In the genomic region with DNA sequence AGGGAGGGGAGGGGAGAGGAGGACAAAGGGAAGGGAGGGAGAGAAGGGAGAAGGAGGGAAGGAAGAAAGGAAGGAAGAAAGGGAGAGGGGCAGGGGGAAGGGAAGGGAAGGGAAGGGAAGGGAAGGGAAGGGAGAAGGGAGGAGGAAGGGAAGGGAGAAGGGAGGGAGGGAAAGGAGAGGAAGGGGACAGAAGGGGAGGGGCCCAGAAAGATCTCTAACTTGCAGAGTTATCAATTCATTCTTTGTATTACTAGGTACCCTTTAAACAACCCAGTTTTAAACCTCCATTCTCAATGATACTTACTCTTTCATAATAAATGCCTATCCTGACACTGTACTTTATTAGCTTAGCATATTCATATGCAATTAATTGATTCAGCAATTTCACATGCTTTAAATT, we compare ENCODE assay signal across 26 cellular contexts.
"Had no signal": no experiment of that assay in that cellular context is flagged by ENCODE, and none has a peak within 500 bp of the region (broad histone marks: within the 10 kb centered on the region; RNA-seq: fewer than 3 reads in every experiment).

No MANE protein-coding gene starts in this region.

- DNase-seq: activated CD4-positive, alpha-beta T cell treated with anti-CD3 and anti-CD28 coated beads for 36 hours; activated CD4-positive, CD25-positive, alpha-beta regulatory T cell; activated CD8-positive, alpha-beta memory T cell treated with anti-CD3 and anti-CD28 coated beads, Interleukin-2, amount 10 ng/mL, durations not matched to agents 7 days and 5 days; activated CD8-positive, alpha-beta T cell treated with anti-CD3 and anti-CD28 coated beads, Interleukin-2, amount 10 ng/mL, durations not matched to agents 7 days and 5 days; activated effector memory CD4-positive, alpha-beta T cell treated with anti-CD3 and anti-CD28 coated beads, Interleukin-2, amount 50 U/mL, for 16 hours; activated naive CD4-positive, alpha-beta T cell treated with anti-CD3 and anti-CD28 coated beads for 36 hours; amniotic stem cell; central memory CD4-positive, alpha-beta T cell; effector memory CD4-positive, alpha-beta T cell; erythroblast; gastrocnemius medialis; glutamatergic neuron; left lung; nephron progenitor cell; ovary; stimulated activated naive CD4-positive, alpha-beta T cell; T-helper 2 cell; trophoblast cell had no signal

- H3K4me3 ChIP-seq: gastrocnemius medialis, left lung, lung, ovary, skin epidermis, thoracic aorta had no signal

- FAIRE-seq: colon, islet of Langerhans, urothelium cell line had no signal

- H3K4me1 Mint-ChIP-seq: nephron progenitor cell had no signal

- H3K27ac Mint-ChIP-seq: activated CD4-positive, alpha-beta T cell treated with anti-CD3 and anti-CD28 coated beads for 36 hours; activated CD8-positive, alpha-beta memory T cell treated with anti-CD3 and anti-CD28 coated beads, Interleukin-2, amount 10 ng/mL, durations not matched to agents 7 days and 5 days; activated CD8-positive, alpha-beta T cell treated with anti-CD3 and anti-CD28 coated beads, Interleukin-2, amount 10 ng/mL, durations not matched to agents 7 days and 5 days; activated naive CD4-positive, alpha-beta T cell treated with anti-CD3 and anti-CD28 coated beads for 36 hours; nephron progenitor cell had no signal

- ATAC-seq: activated CD4-positive, alpha-beta T cell treated with anti-CD3 and anti-CD28 coated beads for 36 hours; activated CD8-positive, alpha-beta memory T cell treated with anti-CD3 and anti-CD28 coated beads, Interleukin-2, amount 10 ng/mL, durations not matched to agents 7 days and 5 days; activated CD8-positive, alpha-beta T cell treated with anti-CD3 and anti-CD28 coated beads, Interleukin-2, amount 10 ng/mL, durations not matched to agents 7 days and 5 days; gastrocnemius medialis; left lung; sciatic nerve had no signal

- H3K27ac ChIP-seq: gastrocnemius medialis, left lung, ovary, thoracic aorta had no signal

- H3K4me3 Mint-ChIP-seq: activated CD4-positive, alpha-beta T cell treated with anti-CD3 and anti-CD28 coated beads for 36 hours; activated CD8-positive, alpha-beta memory T cell treated with anti-CD3 and anti-CD28 coated beads, Interleukin-2, amount 10 ng/mL, durations not matched to agents 7 days and 5 days; activated CD8-positive, alpha-beta T cell treated with anti-CD3 and anti-CD28 coated beads, Interleukin-2, amount 10 ng/mL, durations not matched to agents 7 days and 5 days; activated naive CD4-positive, alpha-beta T cell treated with anti-CD3 and anti-CD28 coated beads for 36 hours; nephron progenitor cell had no signal

- H3K27me3 Mint-ChIP-seq: activated CD4-positive, alpha-beta T cell treated with anti-CD3 and anti-CD28 coated beads for 36 hours; activated CD8-positive, alpha-beta memory T cell treated with anti-CD3 and anti-CD28 coated beads, Interleukin-2, amount 10 ng/mL, durations not matched to agents 7 days and 5 days; progenitor cell of endocrine pancreas had no signal

- H3K36me3 ChIP-seq: gastrocnemius medialis, ovary, thoracic aorta had no signal

- H3K27me3 ChIP-seq: gastrocnemius medialis, left lung, ovary had no signal

- H3K9me3 ChIP-seq: gastrocnemius medialis, ovary, thoracic aorta had no signal

- H3K4me1 ChIP-seq: gastrocnemius medialis had no signal
